4 cellular contexts compared by ENCODE assay signal in the genomic region with DNA sequence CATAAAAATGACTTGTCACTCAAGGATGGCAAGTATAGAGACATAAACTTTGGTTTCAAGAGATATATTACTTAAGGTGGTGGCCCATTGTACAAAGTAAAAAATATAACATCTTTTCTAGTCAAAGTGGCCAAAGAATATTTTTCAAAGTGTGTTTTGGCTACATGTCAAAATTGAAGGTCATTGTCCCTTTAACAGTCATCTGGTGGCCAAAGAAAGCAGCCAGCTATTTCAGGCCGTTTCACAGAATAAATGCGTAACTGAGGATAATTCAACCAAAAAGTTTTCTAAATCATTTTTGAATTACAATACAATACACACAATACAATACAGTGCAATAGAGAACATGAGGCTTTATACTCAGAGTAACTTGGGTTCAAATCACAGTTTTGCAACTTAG.
"Had no signal": no experiment of that assay in that cellular context is flagged by ENCODE, and none has a peak within 500 bp of the region (broad histone marks: within the 10 kb centered on the region; RNA-seq: fewer than 3 reads in every experiment).

No MANE protein-coding gene starts in this region.

- H3K4me3 ChIP-seq: GM23338 had no signal

- ATAC-seq: GM23338 had no signal

- DNase-seq: H9, HCEC 1CT, IMR-90 had no signal
